In the genomic region with DNA sequence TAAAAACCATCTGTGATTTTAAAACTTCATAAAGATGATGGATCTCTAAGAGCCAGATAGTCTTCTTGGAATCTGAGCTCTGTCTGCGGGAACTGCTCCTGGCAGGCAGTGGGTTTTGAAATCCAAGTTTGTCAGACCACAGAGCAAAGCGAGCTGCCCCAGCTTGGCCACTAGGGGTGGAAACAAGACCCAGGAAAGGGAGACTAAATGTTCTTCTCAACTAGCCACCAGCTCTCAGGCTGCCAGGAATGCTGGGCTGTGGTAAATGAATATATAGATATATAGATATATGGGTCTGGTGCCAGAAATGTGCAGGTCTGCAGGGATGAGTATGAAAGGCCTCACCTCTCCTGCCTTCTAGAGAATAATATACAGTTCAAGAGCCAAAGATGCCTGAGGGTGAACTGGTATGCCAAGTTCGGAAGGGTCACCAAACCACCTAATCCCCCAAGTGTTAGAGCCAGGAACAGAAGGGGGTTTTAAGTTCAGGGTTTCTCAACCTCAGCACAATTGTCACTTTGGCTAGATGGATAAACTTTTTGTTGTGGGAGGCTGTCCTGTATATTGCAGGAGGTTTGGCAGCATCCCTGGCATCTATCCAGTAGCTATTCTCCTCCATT, we compare ENCODE assay signal across 8 cellular contexts.
DNase-seq lines count a peak whose midpoint lies in the region; ATAC-seq and TF ChIP-seq lines count a peak whose summit lies in the region.

No MANE protein-coding gene starts in this region.

- H3K4me3 Mint-ChIP-seq in endodermal cell (no peak overlapping the region), nephron progenitor cell (no peak overlapping the region), T-cell (no peak overlapping the region)
- no peak overlapping the region for H3K4me3 Mint-ChIP-seq in activated CD4-positive, alpha-beta T cell treated with anti-CD3 and anti-CD28 coated beads, Interleukin-2, amount 10 ng/mL, durations not matched to agents 24 days and 14 days

- DNase-seq in DMS53 (lab: John Stamatoyannopoulos, UW): peak; percentile 66
- peak; percentile 31 for DNase-seq in NB4 (ENCODE audit: low read depth)
- DNase-seq in endodermal cell: peak; percentile 90
- DNase-seq in nephron progenitor cell: peak; percentile 53
- no peak for DNase-seq in RPMI8226
- no peak for DNase-seq in T-cell
- no peak for DNase-seq in thyroid gland
- DNase-seq in activated CD4-positive, alpha-beta T cell treated with anti-CD3 and anti-CD28 coated beads, Interleukin-2, amount 10 ng/mL, durations not matched to agents 24 days and 14 days: no peak

- H3K4me1 Mint-ChIP-seq in endodermal cell: peaks cover 20% of the 10 kb centered on the region
- peaks cover 4% of the 10 kb centered on the region for H3K4me1 Mint-ChIP-seq in nephron progenitor cell
- no peaks in the 10 kb centered on the region for H3K4me1 Mint-ChIP-seq in T-cell
- no peaks in the 10 kb centered on the region for H3K4me1 Mint-ChIP-seq in activated CD4-positive, alpha-beta T cell treated with anti-CD3 and anti-CD28 coated beads, Interleukin-2, amount 10 ng/mL, durations not matched to agents 24 days and 14 days

- H3K36me3 ChIP-seq in endodermal cell (ENCODE audit: control insufficient read depth, insufficient read depth, low read length) (no peaks in the 10 kb centered on the region), thyroid gland (no peaks in the 10 kb centered on the region)

- H3K9me3 ChIP-seq in endodermal cell (ENCODE audit: control insufficient read depth, low read length) (no peaks in the 10 kb centered on the region), thyroid gland (no peaks in the 10 kb centered on the region)

- H3K9me3 Mint-ChIP-seq in endodermal cell: no peaks in the 10 kb centered on the region
- H3K9me3 Mint-ChIP-seq in nephron progenitor cell: no peaks in the 10 kb centered on the region
- H3K9me3 Mint-ChIP-seq in T-cell: peaks cover 0 to 4% (median 0%) of the 10 kb centered on the region in 3 donors
- H3K9me3 Mint-ChIP-seq in activated CD4-positive, alpha-beta T cell treated with anti-CD3 and anti-CD28 coated beads, Interleukin-2, amount 10 ng/mL, durations not matched to agents 24 days and 14 days: no peaks in the 10 kb centered on the region

- no peak for ATAC-seq in T-cell (replicated peaks in 1 of 4)

- CTCF ChIA-PET in T-cell (lab: Charles Lee): no interaction called here

- H3K27ac ChIP-seq in endodermal cell (ENCODE audit: low read depth, low read length) (no peak overlapping the region), thyroid gland (no peak overlapping the region)

- no peak for TF ChIP-seq POLR2A in NB4 (IDR thresholded peaks at IDR 0.05; ENCODE audit: extremely low read depth, insufficient read length)
- no peak for TF ChIP-seq POLR2A in thyroid gland (IDR thresholded peaks at IDR 0.05)

- H3K27ac Mint-ChIP-seq in endodermal cell (no peak overlapping the region), nephron progenitor cell (no peak overlapping the region), T-cell (no peak overlapping the region)
- no peak overlapping the region for H3K27ac Mint-ChIP-seq in activated CD4-positive, alpha-beta T cell treated with anti-CD3 and anti-CD28 coated beads, Interleukin-2, amount 10 ng/mL, durations not matched to agents 24 days and 14 days

- H3K4me1 ChIP-seq in endodermal cell (ENCODE audit: control insufficient read depth, insufficient read depth, low read length) (peaks cover 6% of the 10 kb centered on the region), thyroid gland (peaks cover 6 to 12% of the 10 kb centered on the region in 2 donors)

- no peak overlapping the region for H3K4me3 ChIP-seq in NB4 (ENCODE audit: low read depth, low read length)
- no peak overlapping the region for H3K4me3 ChIP-seq in endodermal cell (ENCODE audit: low read length)
- no peak overlapping the region for H3K4me3 ChIP-seq in thyroid gland (replicated peaks in 1 of 3)

- no peaks in the 10 kb centered on the region for H3K27me3 Mint-ChIP-seq in endodermal cell (ENCODE audit: insufficient read depth)
- peaks cover 9% of the 10 kb centered on the region for H3K27me3 Mint-ChIP-seq in nephron progenitor cell (ENCODE audit: low read depth, poor library complexity)
- H3K27me3 Mint-ChIP-seq in T-cell: peaks cover 5 to 6% of the 10 kb centered on the region in 2 donors
- H3K27me3 Mint-ChIP-seq in activated CD4-positive, alpha-beta T cell treated with anti-CD3 and anti-CD28 coated beads, Interleukin-2, amount 10 ng/mL, durations not matched to agents 24 days and 14 days: no peaks in the 10 kb centered on the region

- no peak overlapping the region for H3K9ac ChIP-seq in endodermal cell (ENCODE audit: extremely low read depth, low read length, poor library complexity, severe bottlenecking)

- POLR2A ChIA-PET in T-cell (lab: Charles Lee): no interaction called here

- intact Hi-C loops in thyroid gland (cut with DNase I): no loop called here
- intact Hi-C loops in activated CD4-positive, alpha-beta T cell treated with anti-CD3 and anti-CD28 coated beads, Interleukin-2, amount 10 ng/mL, durations not matched to agents 24 days and 14 days (cut with micrococcal nuclease): no loop called here

- peak; percentile 62 for TF ChIP-seq CTCF in NB4 (IDR thresholded peaks at IDR 0.05; ENCODE audit: low read depth, low read length)
- TF ChIP-seq CTCF in endodermal cell (conservative IDR thresholded peaks at IDR 0.05): peak; percentile 86
- peak; percentile 67 for TF ChIP-seq CTCF in nephron progenitor cell (IDR thresholded peaks at IDR 0.05)
- TF ChIP-seq CTCF in thyroid gland (IDR thresholded peaks at IDR 0.05): peak in 1 of 6 experiments; percentile 18

- H3K36me3 Mint-ChIP-seq in endodermal cell (ENCODE audit: low read depth): no peaks in the 10 kb centered on the region
- H3K36me3 Mint-ChIP-seq in nephron progenitor cell (ENCODE audit: low read depth): no peaks in the 10 kb centered on the region
- no peaks in the 10 kb centered on the region for H3K36me3 Mint-ChIP-seq in T-cell
- H3K36me3 Mint-ChIP-seq in activated CD4-positive, alpha-beta T cell treated with anti-CD3 and anti-CD28 coated beads, Interleukin-2, amount 10 ng/mL, durations not matched to agents 24 days and 14 days (ENCODE audit: low read depth): no peaks in the 10 kb centered on the region

- H3K27me3 ChIP-seq in endodermal cell (ENCODE audit: control insufficient read depth, insufficient read depth, low read length, poor library complexity, severe bottlenecking) (no peaks in the 10 kb centered on the region), thyroid gland (no peaks in the 10 kb centered on the region)

- 61 to 75% methylated on average over 1 to 3 of the region's 3 CpGs for WGBS in endodermal cell (ENCODE audit: insufficient coverage in 1 of 2, insufficient read length in 1 of 2), 2 experiments
- 71 to 73% methylated on average over 3 of the region's 3 CpGs for WGBS in thyroid gland, 2 donors

Comparison
In these comparisons a context has a peak if more than half of its experiments do, and no peak if none do; other contexts are left out.
1. DNase-seq: peak in DMS53 (single experiment), NB4 (single experiment), endodermal cell (single experiment) and nephron progenitor cell (single experiment); none in RPMI8226 (single experiment), T-cell (0 of 34), thyroid gland (0 of 2) and activated CD4-positive, alpha-beta T cell treated with anti-CD3 and anti-CD28 coated beads, Interleukin-2, amount 10 ng/mL, durations not matched to agents 24 days and 14 days (single experiment).